Comparison of ENCODE assay signal across 8 cellular contexts in the genomic region with DNA sequence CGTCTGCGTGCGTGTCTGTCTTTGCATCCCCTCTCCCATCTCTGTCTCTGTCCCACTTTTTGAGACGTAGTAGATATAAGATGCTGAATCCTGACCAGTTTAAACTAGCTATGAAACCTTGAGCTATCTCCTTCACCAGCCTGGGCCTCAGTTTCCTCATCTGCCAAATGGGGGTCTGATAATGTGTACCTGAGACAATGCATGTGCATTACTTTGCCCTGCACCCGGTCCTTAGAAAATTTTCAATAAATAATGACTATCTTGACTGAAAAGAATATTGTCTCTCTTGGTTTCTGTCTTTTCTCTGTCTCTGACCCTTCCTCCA. TPM values are rescaled to one million over a fixed set of nuclear protein-coding genes. Genes with fewer than 3 reads are reported as not detected.
DNase-seq lines count a peak whose midpoint lies in the region; ATAC-seq and TF ChIP-seq lines count a peak whose summit lies in the region.

No MANE protein-coding gene starts in this region.

- intact Hi-C loops in posterior cingulate gyrus (cut with DNase I) = no loop called here

- no peaks in the 10 kb centered on the region for H3K9me3 ChIP-seq in WERI-Rb-1 (ENCODE audit: severe bottlenecking)

- peaks cover 2% of the 10 kb centered on the region; the same call in 1 of the 2 replicates for H3K36me3 ChIP-seq in WERI-Rb-1

- peaks cover 4% of the 10 kb centered on the region for H3K27me3 ChIP-seq in WERI-Rb-1 (ENCODE audit: insufficient read depth, low read depth, severe bottlenecking)

- ATAC-seq in HG03457 (IDR thresholded peaks at IDR 0.05; ENCODE audit: unreplicated experiment) = no peak
- no peak for ATAC-seq in GM21390 (IDR thresholded peaks at IDR 0.05; ENCODE audit: unreplicated experiment)

- TF ChIP-seq CTCF in GM12875 (IDR thresholded peaks at IDR 0.05; ENCODE audit: borderline replicate concordance, insufficient read depth, low read depth, low read length) = no peak
- TF ChIP-seq CTCF in WERI-Rb-1 (IDR thresholded peaks at IDR 0.05; ENCODE audit: low read depth, low read length) = no peak
- no peak for TF ChIP-seq CTCF in fibroblast of villous mesenchyme (IDR thresholded peaks at IDR 0.05; ENCODE audit: insufficient read depth, low read depth, low read length)

- DNase-seq in WERI-Rb-1 (no peak), fibroblast of villous mesenchyme (ENCODE audit: low read depth) (no peak), skeletal muscle cell (ENCODE audit: low read depth) (no peak), posterior cingulate gyrus (no peak), putamen (ENCODE audit: low spot score) (no peak)

- H3K4me3 ChIP-seq in GM12875 (ENCODE audit: low read depth, low read length) (peak overlapping the region; percentile 82), WERI-Rb-1 (ENCODE audit: low read depth, low read length) (peak overlapping the region; percentile 57), fibroblast of villous mesenchyme (ENCODE audit: low read depth, low read length) (peak overlapping the region; percentile 75), skeletal muscle cell (ENCODE audit: low read depth, low read length) (peak overlapping the region; percentile 63)

- peak overlapping the region; percentile 81 for H3K27ac ChIP-seq in WERI-Rb-1

RNA-seq across cellular contexts. Expression of gene KANTR, which starts 0.6 kb away (rescaled TPM):
- 8.6 and 11.0 TPM in 2 replicates for total RNA-seq in fibroblast of villous mesenchyme

RNA-seq across cellular contexts. Expression of gene TSPYL2, which starts 12.4 kb away (rescaled TPM):
- total RNA-seq in fibroblast of villous mesenchyme = 11.9 and 13.0 TPM in 2 replicates

RNA-seq across cellular contexts. Expression of gene GPR173, which starts 46.0 kb away (rescaled TPM):
- total RNA-seq in fibroblast of villous mesenchyme = 3.5 and 3.9 TPM in 2 replicates
